Comparison of ENCODE assay signal across 24 cellular contexts in the genomic region with DNA sequence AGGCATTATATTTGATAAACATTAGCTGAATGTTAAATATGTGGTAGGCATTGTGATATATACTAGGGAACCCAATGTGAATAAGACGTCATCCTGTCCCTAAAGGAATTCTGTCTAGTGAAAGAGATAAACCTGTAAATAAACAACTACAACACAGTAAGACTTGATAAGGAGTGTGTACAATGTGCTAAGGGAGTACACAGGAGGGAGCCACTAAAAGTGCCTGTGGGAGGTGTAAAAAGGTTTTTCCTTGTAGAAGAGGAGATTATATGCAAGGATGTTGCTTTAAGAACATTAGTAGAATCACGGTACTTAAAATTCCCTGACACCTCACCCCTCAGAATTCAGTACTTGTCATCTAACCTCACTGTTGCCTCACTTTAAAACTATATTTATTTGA.
"Had no signal": no experiment of that assay in that cellular context is flagged by ENCODE, and none has a peak within 500 bp of the region (broad histone marks: within the 10 kb centered on the region; RNA-seq: fewer than 3 reads in every experiment).

No MANE protein-coding gene starts in this region.

- H3K27ac ChIP-seq: left lung, lower lobe of right lung, ovary, prostate gland, skin epidermis, spleen, tibial nerve, upper lobe of left lung, vagina had no signal

- H3K9me3 ChIP-seq: left lung, lower lobe of right lung, ovary, prostate gland, spleen, tibial nerve, upper lobe of left lung, vagina had no signal

- H3K4me3 ChIP-seq: left lung, lower lobe of right lung, ovary, prostate gland, skin epidermis, spleen, tibial nerve, upper lobe of left lung, vagina had no signal

- H3K36me3 ChIP-seq: left lung, lower lobe of right lung, ovary, prostate gland, spleen, tibial nerve, upper lobe of left lung, vagina had no signal

- DNase-seq: hypothalamus; immature natural killer cell; kidney; left colon; left lung; lower lobe of right lung; mammary epithelial cell; mesenchymal stem cell; naive thymus-derived CD4-positive, alpha-beta T cell; ovary; retina; right cardiac atrium; spleen; stimulated activated CD4-positive, alpha-beta T cell treated with anti-CD3 and anti-CD28 coated beads, Interleukin-4, amount 100 ng/mL, for 4 hours; stimulated activated CD8-positive, alpha-beta memory T cell treated with anti-CD3 and anti-CD28 coated beads, Interleukin-4, amount 100 ng/mL, for 48 hours; stimulated activated naive CD4-positive, alpha-beta T cell treated with Interleukin-2 at 50 U/mL for 16 hours; stimulated activated naive CD8-positive, alpha-beta T cell treated with anti-CD3 and anti-CD28 coated beads, Interleukin-15, amount 100 ng/mL, for 72 hours; substantia nigra; upper lobe of left lung had no signal

- H3K27me3 ChIP-seq: left lung, ovary, spleen, tibial nerve, upper lobe of left lung, vagina had no signal

- H3K4me1 ChIP-seq: left lung, lower lobe of right lung, prostate gland, upper lobe of left lung, vagina had no signal

- FAIRE-seq: islet of Langerhans had no signal
